In the genomic region with DNA sequence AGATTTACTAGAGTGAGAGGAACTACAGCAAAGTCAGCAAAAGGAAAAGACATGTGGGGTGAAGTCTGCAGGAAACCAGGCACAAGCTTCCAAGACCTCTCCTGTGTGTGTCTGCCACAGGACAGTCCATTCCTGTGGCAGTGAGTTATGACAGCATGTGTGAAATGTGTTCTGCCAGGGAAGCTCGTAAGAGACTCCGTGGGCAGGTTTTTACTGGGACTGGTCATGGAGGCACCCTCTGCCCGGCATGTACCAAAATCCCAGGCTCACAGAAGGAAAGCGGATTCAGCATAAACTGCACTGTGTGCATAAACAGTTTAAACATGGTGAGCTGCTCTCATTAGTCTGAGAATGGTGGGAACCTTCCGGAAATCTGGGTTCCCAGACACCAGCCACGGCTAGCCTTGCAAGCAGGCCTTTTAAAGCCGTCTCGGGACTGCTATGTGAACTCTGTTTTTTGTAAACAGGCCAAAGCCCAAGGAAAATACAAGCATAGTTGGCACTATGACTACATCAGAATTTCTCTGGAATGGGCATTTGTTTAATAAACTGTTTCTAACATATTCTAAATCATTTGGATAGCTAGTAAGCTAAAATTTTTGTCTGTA, we compare ENCODE assay signal across 17 cellular contexts.
DNase-seq lines count a peak whose midpoint lies in the region; ATAC-seq and TF ChIP-seq lines count a peak whose summit lies in the region.
"Had no signal": no experiment of that assay in that cellular context is flagged by ENCODE, and none has a peak within 500 bp of the region (broad histone marks: within the 10 kb centered on the region; RNA-seq: fewer than 3 reads in every experiment).

No MANE protein-coding gene starts in this region.

- no peak overlapping the region for H3K4me3 ChIP-seq in HUES48 (ENCODE audit: low read depth, low read length)
- H3K4me3 ChIP-seq in choroid plexus epithelial cell (ENCODE audit: low read depth, low read length), result no peak overlapping the region
- H3K4me3 ChIP-seq in muscle layer of duodenum (ENCODE audit: low read depth in 1 of 2, low read length in 2 of 2), result peak overlapping the region in 1 of 2 donors; percentile 27
- peak overlapping the region in 1 of 4 donors; percentile 20 for H3K4me3 ChIP-seq in tibial nerve
- H3K4me3 ChIP-seq: K562 had no signal

- no peaks in the 10 kb centered on the region for H3K4me1 Mint-ChIP-seq in activated T-cell treated with anti-CD3 and anti-CD28 coated beads, Interleukin-2, amount 50 U/mL, for 24 hours (ENCODE audit: low read depth)
- H3K4me1 Mint-ChIP-seq in activated CD8-positive, alpha-beta T cell treated with anti-CD3 and anti-CD28 coated beads for 36 hours (ENCODE audit: low read depth), result no peaks in the 10 kb centered on the region

- POLR2A ChIA-PET in activated CD8-positive, alpha-beta T cell treated with anti-CD3 and anti-CD28 coated beads for 36 hours (lab: Charles Lee), result no interaction called here

- peaks cover 60% of the 10 kb centered on the region for H3K4me1 ChIP-seq in HUES48 (ENCODE audit: control insufficient read depth, insufficient read depth, low read length)
- H3K4me1 ChIP-seq in muscle layer of duodenum (ENCODE audit: control insufficient read depth in 1 of 2, insufficient read depth in 2 of 2, low read length in 2 of 2), result peaks cover 0 to 3% of the 10 kb centered on the region in 2 donors
- H3K4me1 ChIP-seq in tibial nerve, result peaks cover 0 to 44% (median 6%) of the 10 kb centered on the region in 4 donors

- ATAC-seq in activated CD8-positive, alpha-beta T cell treated with anti-CD3 and anti-CD28 coated beads for 36 hours, result no peak
- ATAC-seq: K562; natural killer cell treated with Interleukin-12 subunit alpha and Interleukin-12 subunit beta and Interleukin-15 and Interleukin-18, amount 100 ng/mL, for 72 hours; PC-3 had no signal

- CTCF ChIA-PET in activated CD8-positive, alpha-beta T cell treated with anti-CD3 and anti-CD28 coated beads for 36 hours (lab: Charles Lee), result no interaction called here

- H3K27me3 Mint-ChIP-seq in activated T-cell treated with anti-CD3 and anti-CD28 coated beads, Interleukin-2, amount 50 U/mL, for 24 hours, result peaks cover 5% of the 10 kb centered on the region
- H3K27me3 Mint-ChIP-seq in activated CD8-positive, alpha-beta T cell treated with anti-CD3 and anti-CD28 coated beads for 36 hours, result no peaks in the 10 kb centered on the region

- TF ChIP-seq POLR2A in tibial nerve (IDR thresholded peaks at IDR 0.05), result no peak

- H3K36me3 ChIP-seq in HUES48 (ENCODE audit: control insufficient read depth, insufficient read depth, low read length) (no peaks in the 10 kb centered on the region), muscle layer of duodenum (ENCODE audit: control insufficient read depth in 1 of 2, insufficient read depth in 2 of 2, low read length in 2 of 2) (no peaks in the 10 kb centered on the region), tibial nerve (no peaks in the 10 kb centered on the region)

- H3K27me3 ChIP-seq in HUES48 (ENCODE audit: control insufficient read depth, insufficient read depth, low read length) (no peaks in the 10 kb centered on the region), muscle layer of duodenum (ENCODE audit: low read depth, low read length) (no peaks in the 10 kb centered on the region), tibial nerve (no peaks in the 10 kb centered on the region)

- H3K9me3 ChIP-seq in HUES48 (ENCODE audit: control insufficient read depth, insufficient read depth, low read length) (no peaks in the 10 kb centered on the region), muscle layer of duodenum (ENCODE audit: control insufficient read depth in 1 of 2, low read length in 2 of 2) (no peaks in the 10 kb centered on the region), tibial nerve (no peaks in the 10 kb centered on the region)
- H3K9me3 ChIP-seq: SK-N-SH had no signal

- no peaks in the 10 kb centered on the region for H3K36me3 Mint-ChIP-seq in activated T-cell treated with anti-CD3 and anti-CD28 coated beads, Interleukin-2, amount 50 U/mL, for 24 hours (ENCODE audit: low read depth)
- no peaks in the 10 kb centered on the region for H3K36me3 Mint-ChIP-seq in activated CD8-positive, alpha-beta T cell treated with anti-CD3 and anti-CD28 coated beads for 36 hours (ENCODE audit: low read depth)
- H3K36me3 Mint-ChIP-seq: activated naive CD8-positive, alpha-beta T cell; natural killer cell treated with Interleukin-12 subunit alpha and Interleukin-12 subunit beta and Interleukin-15 and Interleukin-18, amount 100 ng/mL, for 72 hours had no signal

- no peak overlapping the region for H3K4me3 Mint-ChIP-seq in activated T-cell treated with anti-CD3 and anti-CD28 coated beads, Interleukin-2, amount 50 U/mL, for 24 hours
- no peak overlapping the region for H3K4me3 Mint-ChIP-seq in activated CD8-positive, alpha-beta T cell treated with anti-CD3 and anti-CD28 coated beads for 36 hours
- H3K4me3 Mint-ChIP-seq: activated naive CD8-positive, alpha-beta T cell; natural killer cell treated with Interleukin-12 subunit alpha and Interleukin-12 subunit beta and Interleukin-15 and Interleukin-18, amount 100 ng/mL, for 72 hours had no signal

- no peaks in the 10 kb centered on the region for H3K9me3 Mint-ChIP-seq in activated T-cell treated with anti-CD3 and anti-CD28 coated beads, Interleukin-2, amount 50 U/mL, for 24 hours
- H3K9me3 Mint-ChIP-seq in activated CD8-positive, alpha-beta T cell treated with anti-CD3 and anti-CD28 coated beads for 36 hours, result no peaks in the 10 kb centered on the region

- H3K9ac ChIP-seq in HUES48 (ENCODE audit: low read depth, low read length), result no peak overlapping the region
- H3K9ac ChIP-seq: SK-N-SH had no signal

- no peak for TF ChIP-seq EP300 in tibial nerve (IDR thresholded peaks at IDR 0.05)

- no peak for TF ChIP-seq CTCF in choroid plexus epithelial cell (conservative IDR thresholded peaks at IDR 0.05; ENCODE audit: low read depth, low read length)
- no peak for TF ChIP-seq CTCF in tibial nerve (IDR thresholded peaks at IDR 0.05)
- no peak for TF ChIP-seq CTCF in activated CD8-positive, alpha-beta T cell treated with anti-CD3 and anti-CD28 coated beads for 36 hours (IDR thresholded peaks at IDR 0.05)

- H3K27ac Mint-ChIP-seq in activated T-cell treated with anti-CD3 and anti-CD28 coated beads, Interleukin-2, amount 50 U/mL, for 24 hours, result no peak overlapping the region
- no peak overlapping the region for H3K27ac Mint-ChIP-seq in activated CD8-positive, alpha-beta T cell treated with anti-CD3 and anti-CD28 coated beads for 36 hours
- H3K27ac Mint-ChIP-seq: activated naive CD8-positive, alpha-beta T cell; natural killer cell treated with Interleukin-12 subunit alpha and Interleukin-12 subunit beta and Interleukin-15 and Interleukin-18, amount 100 ng/mL, for 72 hours had no signal

- WGBS in tibial nerve, 2 donors, result 41 to 46% methylated on average over 8 of the region's 8 CpGs

- intact Hi-C loops in activated CD8-positive, alpha-beta T cell treated with anti-CD3 and anti-CD28 coated beads for 36 hours (cut with micrococcal nuclease), result no loop called here

- H3K27ac ChIP-seq in HUES48 (ENCODE audit: low read depth, low read length), result peak overlapping the region; percentile 2
- peak overlapping the region; percentile 49 for H3K27ac ChIP-seq in muscle layer of duodenum (ENCODE audit: low read length)
- H3K27ac ChIP-seq in tibial nerve, result peak overlapping the region in 3 of 4 donors; percentile 11 to 83 (median 67)

- DNase-seq in choroid plexus epithelial cell (ENCODE audit: low read depth) (peak; percentile 5), tibial nerve (ENCODE audit: low spot score in 2 of 2) (no peak)
- DNase-seq in activated T-cell treated with anti-CD3 and anti-CD28 coated beads, Interleukin-2, amount 50 U/mL, for 24 hours, result no peak
- no peak for DNase-seq in stimulated activated CD4-positive, alpha-beta T cell treated with anti-CD3 and anti-CD28 coated beads, Interleukin-4, amount 100 ng/mL, for 4 hours
- no peak for DNase-seq in activated CD8-positive, alpha-beta T cell treated with anti-CD3 and anti-CD28 coated beads for 36 hours
- DNase-seq: activated T-cell treated with anti-CD3 and anti-CD28 coated beads, Interleukin-2, amount 50 U/mL, for 48 hours; central memory CD4-positive, alpha-beta T cell; NCI-H1048; NCI-H2107; PC-3; SK-N-SH; stimulated activated CD4-positive, alpha-beta T cell treated with anti-CD3 and anti-CD28 coated beads, Interleukin-2, amount 100 ng/mL, for 48 hours had no signal

Comparison
In these comparisons a context has a peak if more than half of its experiments do, and no peak if none do; other contexts are left out.
1. H3K27ac ChIP-seq: peak in every context shown above with its lines; median percentile 67 in tibial nerve; 49 in muscle layer of duodenum; 2 in HUES48.